In genomic region chr6:26487466-26487865, GRCh38 we compare ENCODE assay signal across 35 cellular contexts. TPM values are rescaled to one million over a fixed set of nuclear protein-coding genes. Genes with fewer than 3 reads are reported as not detected.
"Had no signal": no experiment of that assay in that cellular context is flagged by ENCODE, and none has a peak within 500 bp of the region (broad histone marks: within the 10 kb centered on the region; RNA-seq: fewer than 3 reads in every experiment).

No MANE protein-coding gene starts in this region.

- H3K27ac ChIP-seq: adrenal gland, ascending aorta, body of pancreas, brain microvascular endothelial cell, breast epithelium, cardiac muscle cell had no signal

- H3K4me1 ChIP-seq: adrenal gland, ascending aorta, body of pancreas, breast epithelium had no signal

- H3K9me3 ChIP-seq: adrenal gland, ascending aorta, body of pancreas had no signal

- FAIRE-seq: astrocyte had no signal

- H3K36me3 ChIP-seq: adrenal gland, ascending aorta, brain microvascular endothelial cell, breast epithelium, cardiac muscle cell had no signal

- DNase-seq: activated effector memory CD4-positive, alpha-beta T cell treated with anti-CD3 and anti-CD28 coated beads, Interleukin-2, amount 50 U/mL, for 16 hours; activated effector memory CD4-positive, alpha-beta T cell treated with Interleukin-2 at 50 U/mL for 16 hours; activated gamma-delta T cell; activated gamma-delta T cell treated with Interleukin-2 at 50 U/mL for 16 hours; activated naive CD4-positive, alpha-beta T cell; activated naive CD4-positive, alpha-beta T cell treated with anti-CD3 and anti-CD28 coated beads for 36 hours; activated naive CD4-positive, alpha-beta T cell treated with anti-CD3 and anti-CD28 coated beads, Interleukin-2, amount 10 ng/mL, durations not matched to agents 7 days and 5 days; activated naive CD4-positive, alpha-beta T cell treated with anti-CD3 and anti-CD28 coated beads, Interleukin-2, amount 50 U/mL, for 16 hours; activated naive CD4-positive, alpha-beta T cell treated with Interleukin-2 at 50 U/mL for 16 hours; activated naive CD8-positive, alpha-beta T cell treated with anti-CD3 and anti-CD28 coated beads for 36 hours; activated naive CD8-positive, alpha-beta T cell treated with anti-CD3 and anti-CD28 coated beads, Interleukin-2, amount 10 ng/mL, durations not matched to agents 7 days and 5 days; activated naive CD8-positive, alpha-beta T cell treated with anti-CD3 and anti-CD28 coated beads, Interleukin-2, amount 50 U/mL, for 24 hours; activated T-cell treated with anti-CD3 and anti-CD28 coated beads, Interleukin-2, amount 50 U/mL, for 24 hours; activated T-cell treated with anti-CD3 and anti-CD28 coated beads, Interleukin-2, amount 50 U/mL, for 4 hours; activated T-cell treated with anti-CD3 and anti-CD28 coated beads, Interleukin-2, amount 50 U/mL, for 48 hours; activated T-cell treated with anti-CD3 and anti-CD28 coated beads, Interleukin-2, amount 50 U/mL, for 72 hours; adrenal gland; amniotic stem cell; amygdala; anterior cingulate cortex; aorta; body of pancreas; brain microvascular endothelial cell; caudate nucleus; central memory CD4-positive, alpha-beta T cell; cerebellar nuclear complex had no signal

- H3K27me3 ChIP-seq: adrenal gland, ascending aorta, body of pancreas, brain microvascular endothelial cell, breast epithelium, cardiac muscle cell had no signal

- H3K4me3 ChIP-seq: adrenal gland, ascending aorta, body of pancreas, breast epithelium, cardiac muscle cell had no signal

RNA-seq across cellular contexts. Expression of gene BTN1A1, which starts 12.6 kb away (rescaled TPM):
- total RNA-seq: activated T-helper 1 cell treated with anti-CD3 and anti-CD28 coated beads, Interleukin-12 subunit alpha, Interleukin-12 subunit beta, Interleukin-2, Interleukin-4 antibody, amounts not matched to agents 30 ng/mL and 10 ng/mL and 1 ng/mL, durations not matched to agents 14 hours and 24 hours and 36 hours; activated T-helper 2 cell treated with anti-CD3 and anti-CD28 coated beads, Interferon-gamma antibody, Interleukin-2, Interleukin-4, amounts not matched to agents 10 μg/mL and 5 μg/mL and 100 μg/mL, durations not matched to agents 14 hours and 24 hours and 36 hours; adrenal gland; aorta; ascending aorta; astrocyte; body of pancreas; breast epithelium; cardiac muscle cell; cardiac septum; cerebellum; chondrocyte had no signal
